ENCODE assay signal across 13 cellular contexts in genomic region chr3:186098740-186099139, GRCh38. TPM values are rescaled to one million over a fixed set of nuclear protein-coding genes. Genes with fewer than 3 reads are reported as not detected.
DNase-seq lines count a peak whose midpoint lies in the region; ATAC-seq and TF ChIP-seq lines count a peak whose summit lies in the region.
"Had no signal": no experiment of that assay in that cellular context is flagged by ENCODE, and none has a peak within 500 bp of the region (broad histone marks: within the 10 kb centered on the region; RNA-seq: fewer than 3 reads in every experiment).

No MANE protein-coding gene starts in this region.

- H3K27me3 Mint-ChIP-seq in mesothelial cell of epicardium (ENCODE audit: low read depth) = peaks cover 23% of the 10 kb centered on the region

- DNase-seq in AG10803 (ENCODE audit: low read depth) = peak; percentile 21
- no peak for DNase-seq in mammary epithelial cell
- DNase-seq in mesothelial cell of epicardium (ENCODE audit: low spot score in 2 of 2, unreplicated experiment in 2 of 2) = no peak
- DNase-seq in D341Med (ENCODE audit: low spot score) = no peak
- DNase-seq in OCI-LY7 (ENCODE audit: low spot score) = no peak
- DNase-seq: activated CD4-positive, alpha-beta T cell treated with anti-CD3 and anti-CD28 coated beads for 4 hours; NCI-H2081; T1000 had no signal

- no peaks in the 10 kb centered on the region for H3K9me2 ChIP-seq in OCI-LY7 (ENCODE audit: insufficient read depth, low read length)

- peak overlapping the region; percentile 74 for H3K4me3 Mint-ChIP-seq in mesothelial cell of epicardium
- H3K4me3 Mint-ChIP-seq: activated naive CD4-positive, alpha-beta T cell treated with anti-CD3 and anti-CD28 coated beads, Interleukin-2, amount 50 U/mL, for 24 hours had no signal

- peak overlapping the region; percentile 74 for H3K4me2 ChIP-seq in mammary epithelial cell (ENCODE audit: insufficient read depth, low read depth, low read length)
- H3K4me2 ChIP-seq in OCI-LY7 (ENCODE audit: low read length) = no peak overlapping the region

- H3K9ac ChIP-seq in HUES6 (ENCODE audit: low read length) (peak overlapping the region; percentile 49), mammary epithelial cell (ENCODE audit: insufficient read depth, low read length) (no peak overlapping the region)

- ATAC-seq in HG03571 (IDR thresholded peaks at IDR 0.05; ENCODE audit: unreplicated experiment) = no peak
- no peak for ATAC-seq in GM18868 (IDR thresholded peaks at IDR 0.05; ENCODE audit: unreplicated experiment)
- ATAC-seq: gastroesophageal sphincter had no signal

- no peaks in the 10 kb centered on the region for H3K9me3 Mint-ChIP-seq in mesothelial cell of epicardium
- H3K9me3 Mint-ChIP-seq: activated naive CD4-positive, alpha-beta T cell treated with anti-CD3 and anti-CD28 coated beads, Interleukin-2, amount 50 U/mL, for 24 hours had no signal

- dilution Hi-C loops in mammary epithelial cell (cut with HindIII; ENCODE audit: low sequenced_read_pairs) = no loop called here

- peaks cover 64% of the 10 kb centered on the region for H3K4me1 Mint-ChIP-seq in mesothelial cell of epicardium
- H3K4me1 Mint-ChIP-seq: activated naive CD4-positive, alpha-beta T cell treated with anti-CD3 and anti-CD28 coated beads, Interleukin-2, amount 50 U/mL, for 24 hours had no signal

- POLR2A ChIA-PET in OCI-LY7 (lab: Charles Lee) = no interaction called here

- peaks cover 24% of the 10 kb centered on the region for H3K27me3 ChIP-seq in HUES6 (ENCODE audit: control insufficient read depth, insufficient read depth, low read length)
- no peaks in the 10 kb centered on the region for H3K27me3 ChIP-seq in mammary epithelial cell (ENCODE audit: insufficient read depth, low read length)
- H3K27me3 ChIP-seq: gastroesophageal sphincter had no signal

- H3K27ac ChIP-seq in HUES6 (ENCODE audit: low read depth, low read length) (no peak overlapping the region), mammary epithelial cell (ENCODE audit: insufficient read depth, low read depth, low read length) (no peak overlapping the region), OCI-LY7 (ENCODE audit: low read depth, low read length, poor library complexity, severe bottlenecking) (no peak overlapping the region)

- intact Hi-C loops in mammary epithelial cell (cut with micrococcal nuclease) = no loop called here
- intact Hi-C loops in OCI-LY7 (cut with micrococcal nuclease; ENCODE audit: unreplicated experiment) = no loop called here

- no peaks in the 10 kb centered on the region for H3K9me3 ChIP-seq in HUES6 (ENCODE audit: control insufficient read depth, insufficient read depth, low read depth, low read length)
- no peaks in the 10 kb centered on the region for H3K9me3 ChIP-seq in mammary epithelial cell (replicated peaks; ENCODE audit: insufficient read depth, low read length)
- no peaks in the 10 kb centered on the region for H3K9me3 ChIP-seq in OCI-LY7 (ENCODE audit: low read length)
- H3K9me3 ChIP-seq: gastroesophageal sphincter had no signal

- peaks cover 60% of the 10 kb centered on the region for H3K4me1 ChIP-seq in HUES6 (ENCODE audit: control insufficient read depth, insufficient read depth, low read length)
- peaks cover 40% of the 10 kb centered on the region for H3K4me1 ChIP-seq in mammary epithelial cell (ENCODE audit: insufficient read depth, low read length)
- no peaks in the 10 kb centered on the region for H3K4me1 ChIP-seq in OCI-LY7 (ENCODE audit: insufficient read depth, low read length, poor library complexity, severe bottlenecking)

- H3K4me3 ChIP-seq in AG10803 (ENCODE audit: low read length) (no peak overlapping the region), HUES6 (ENCODE audit: low read depth, low read length) (peak overlapping the region; percentile 57), mammary epithelial cell (replicated peaks in 1 of 3; ENCODE audit: insufficient read depth in 1 of 3, low read depth in 2 of 3, low read length in 3 of 3) (no peak overlapping the region), OCI-LY7 (ENCODE audit: low read depth, low read length, poor library complexity, severe bottlenecking) (no peak overlapping the region)

- CTCF ChIA-PET in mammary epithelial cell (lab: Charles Lee; ENCODE audit: low non-redundant PET) = no interaction called here
- CTCF ChIA-PET in OCI-LY7 (lab: Charles Lee; ENCODE audit: unreplicated experiment) = no interaction called here

- H3K36me3 Mint-ChIP-seq in mesothelial cell of epicardium = peaks cover 2% of the 10 kb centered on the region
- H3K36me3 Mint-ChIP-seq: activated naive CD4-positive, alpha-beta T cell treated with anti-CD3 and anti-CD28 coated beads, Interleukin-2, amount 50 U/mL, for 24 hours had no signal

- TF ChIP-seq CTCF in AG10803 (conservative IDR thresholded peaks at IDR 0.05; ENCODE audit: low read length) (no peak), mammary epithelial cell (conservative IDR thresholded peaks at IDR 0.05 in 1 of 2, IDR thresholded peaks at IDR 0.05 in 1 of 2; ENCODE audit: extremely low read depth in 1 of 2, insufficient read depth in 1 of 2, low read depth in 1 of 2, low read length in 2 of 2) (no peak), mesothelial cell of epicardium (IDR thresholded peaks at IDR 0.05; ENCODE audit: unreplicated experiment) (no peak), OCI-LY7 (conservative IDR thresholded peaks at IDR 0.05; ENCODE audit: low read length) (no peak)

- peak overlapping the region; percentile 72 for H2AFZ ChIP-seq in mammary epithelial cell (ENCODE audit: low read depth, low read length)
- H2AFZ ChIP-seq in OCI-LY7 (ENCODE audit: low read length) = no peak overlapping the region

- H3K27ac Mint-ChIP-seq in mesothelial cell of epicardium = no peak overlapping the region
- H3K27ac Mint-ChIP-seq: activated naive CD4-positive, alpha-beta T cell treated with anti-CD3 and anti-CD28 coated beads, Interleukin-2, amount 50 U/mL, for 24 hours had no signal

- H4K20me1 ChIP-seq in mammary epithelial cell (ENCODE audit: insufficient read depth, low read length) = no peaks in the 10 kb centered on the region
- no peaks in the 10 kb centered on the region for H4K20me1 ChIP-seq in OCI-LY7 (ENCODE audit: insufficient read depth, low read length)

- H3K36me3 ChIP-seq in HUES6 (ENCODE audit: control insufficient read depth, insufficient read depth, low read length) = no peaks in the 10 kb centered on the region; the same call in 1 of the 2 replicates
- peaks cover 15% of the 10 kb centered on the region for H3K36me3 ChIP-seq in mammary epithelial cell (ENCODE audit: insufficient read depth, low read length)
- no peaks in the 10 kb centered on the region for H3K36me3 ChIP-seq in OCI-LY7 (ENCODE audit: insufficient read depth, low read length)
- H3K36me3 ChIP-seq: gastroesophageal sphincter had no signal

- BruUV-seq in mammary epithelial cell (replicated peaks; lab: Mats Ljungman, UMichigan) (no TSS peak), OCI-LY7 (replicated peaks; lab: Mats Ljungman, UMichigan) (no TSS peak)

- WGBS in mammary epithelial cell (ENCODE audit: low coverage, missing lambda C conversion rate) = 51% methylated on average over 3 of the region's 3 CpGs

- in situ Hi-C loops in mammary epithelial cell (cut with MboI; ENCODE audit: low sequenced_read_pairs in 2 of 2) = no loop called here

- H3K79me2 ChIP-seq in mammary epithelial cell (ENCODE audit: insufficient read depth, low read length) (peaks cover 10% of the 10 kb centered on the region), OCI-LY7 (ENCODE audit: insufficient read depth, low read depth, low read length) (no peaks in the 10 kb centered on the region)

RNA-seq across cellular contexts. Expression of gene ETV5, which starts 10.1 kb away (rescaled TPM):
- total RNA-seq in mammary epithelial cell = 10 to 100 TPM; 69.3 to 80.3 TPM
- polyA plus RNA-seq in mammary epithelial cell = 32.9 TPM
- polyA minus RNA-seq in mammary epithelial cell = 117 TPM
- 27.1 to 29.7 TPM (median 27.3 TPM) in 3 replicates for total RNA-seq in mesothelial cell of epicardium
- total RNA-seq in OCI-LY7 (2014; rRNA removed; shearing (Covaris generic)) = 0.85 TPM in 1 of 2 replicates, not detected in the other
- total RNA-seq in OCI-LY7 (2022) = 1.1 and 1.2 TPM in 2 replicates

Comparison
In these comparisons a context has a peak if more than half of its experiments do, and no peak if none do; other contexts are left out.
1. RNA of gene ETV5, which starts 10.1 kb away (total RNA-seq): 69.3 to 80.3 TPM in mammary epithelial cell and 27.1 to 29.7 TPM in mesothelial cell of epicardium; 0.85 to 1.2 TPM in OCI-LY7; every median in the first group is over 10 times any median in the second.